ENCODE assay signal across 8 cellular contexts in genomic region chr15:71011503-71012155, GRCh38.
DNase-seq lines count a peak whose midpoint lies in the region; ATAC-seq and TF ChIP-seq lines count a peak whose summit lies in the region.

No MANE protein-coding gene starts in this region.

- peak overlapping the region; percentile 46 for H3K27ac ChIP-seq in mammary epithelial cell (ENCODE audit: insufficient read depth, low read depth, low read length)
- H3K27ac ChIP-seq in lower lobe of right lung = no peak overlapping the region

- CTCF ChIA-PET in mammary epithelial cell (lab: Charles Lee; ENCODE audit: low non-redundant PET) = interaction anchor here (0.5 to 0.6 kb wide), 2 partner anchors 284 to 428 kb away, joined by 3 read pairs; no protein-coding TSS in a partner anchor

- in situ Hi-C loops in mammary epithelial cell (cut with MboI; ENCODE audit: low sequenced_read_pairs in 2 of 2) = loop anchor here in 1 of 2 donors (5.0 to 25.0 kb wide), 3 partner anchors 83 to 431 kb away; no protein-coding TSS in a partner anchor

- no peaks in the 10 kb centered on the region for H4K20me1 ChIP-seq in mammary epithelial cell (ENCODE audit: insufficient read depth, low read length)

- no peak overlapping the region for H3K4me2 ChIP-seq in mammary epithelial cell (ENCODE audit: insufficient read depth, low read depth, low read length)

- no peaks in the 10 kb centered on the region for H3K4me1 Mint-ChIP-seq in activated T-helper 1 cell treated with anti-CD3 and anti-CD28 coated beads, Interleukin-12 subunit alpha, Interleukin-12 subunit beta, Interleukin-2, Interleukin-4 antibody, amounts not matched to agents 30 ng/mL and 10 ng/mL and 1 ng/mL, durations not matched to agents 14 hours and 24 hours and 36 hours (ENCODE audit: low read depth)
- no peaks in the 10 kb centered on the region for H3K4me1 Mint-ChIP-seq in activated T-helper 17 cell treated with anti-CD3 and anti-CD28 coated beads, Interleukin-2, amount 50 U/mL, for 72 hours

- peak; percentile 58 to 73 for ATAC-seq in lower lobe of right lung
- no peak for ATAC-seq in activated T-helper 17 cell treated with anti-CD3 and anti-CD28 coated beads, Interleukin-2, amount 50 U/mL, for 72 hours (replicated peaks)

- no peak overlapping the region for H3K27ac Mint-ChIP-seq in activated T-helper 1 cell treated with anti-CD3 and anti-CD28 coated beads, Interleukin-12 subunit alpha, Interleukin-12 subunit beta, Interleukin-2, Interleukin-4 antibody, amounts not matched to agents 30 ng/mL and 10 ng/mL and 1 ng/mL, durations not matched to agents 14 hours and 24 hours and 36 hours
- no peak overlapping the region for H3K27ac Mint-ChIP-seq in activated T-helper 17 cell treated with anti-CD3 and anti-CD28 coated beads, Interleukin-2, amount 50 U/mL, for 72 hours

- H3K4me3 Mint-ChIP-seq in activated T-helper 1 cell treated with anti-CD3 and anti-CD28 coated beads, Interleukin-12 subunit alpha, Interleukin-12 subunit beta, Interleukin-2, Interleukin-4 antibody, amounts not matched to agents 30 ng/mL and 10 ng/mL and 1 ng/mL, durations not matched to agents 14 hours and 24 hours and 36 hours = no peak overlapping the region
- H3K4me3 Mint-ChIP-seq in activated T-helper 17 cell treated with anti-CD3 and anti-CD28 coated beads, Interleukin-2, amount 50 U/mL, for 72 hours = no peak overlapping the region

- H3K36me3 ChIP-seq in mammary epithelial cell (ENCODE audit: insufficient read depth, low read length) (no peaks in the 10 kb centered on the region), lower lobe of right lung (no peaks in the 10 kb centered on the region)

- peaks cover 7% of the 10 kb centered on the region for H3K27me3 Mint-ChIP-seq in activated T-helper 1 cell treated with anti-CD3 and anti-CD28 coated beads, Interleukin-12 subunit alpha, Interleukin-12 subunit beta, Interleukin-2, Interleukin-4 antibody, amounts not matched to agents 30 ng/mL and 10 ng/mL and 1 ng/mL, durations not matched to agents 14 hours and 24 hours and 36 hours (ENCODE audit: insufficient read depth)
- peaks cover 3% of the 10 kb centered on the region for H3K27me3 Mint-ChIP-seq in activated T-helper 17 cell treated with anti-CD3 and anti-CD28 coated beads, Interleukin-2, amount 50 U/mL, for 72 hours

- H3K9me3 Mint-ChIP-seq in activated T-helper 1 cell treated with anti-CD3 and anti-CD28 coated beads, Interleukin-12 subunit alpha, Interleukin-12 subunit beta, Interleukin-2, Interleukin-4 antibody, amounts not matched to agents 30 ng/mL and 10 ng/mL and 1 ng/mL, durations not matched to agents 14 hours and 24 hours and 36 hours = no peaks in the 10 kb centered on the region
- H3K9me3 Mint-ChIP-seq in activated T-helper 17 cell treated with anti-CD3 and anti-CD28 coated beads, Interleukin-2, amount 50 U/mL, for 72 hours = no peaks in the 10 kb centered on the region

- H3K4me3 ChIP-seq in NB4 (ENCODE audit: low read depth, low read length) = no peak overlapping the region
- no peak overlapping the region for H3K4me3 ChIP-seq in mammary epithelial cell (replicated peaks in 1 of 3; ENCODE audit: insufficient read depth in 1 of 3, low read depth in 2 of 3, low read length in 3 of 3)
- H3K4me3 ChIP-seq in lower lobe of right lung = no peak overlapping the region

- no peaks in the 10 kb centered on the region for H3K36me3 Mint-ChIP-seq in activated T-helper 1 cell treated with anti-CD3 and anti-CD28 coated beads, Interleukin-12 subunit alpha, Interleukin-12 subunit beta, Interleukin-2, Interleukin-4 antibody, amounts not matched to agents 30 ng/mL and 10 ng/mL and 1 ng/mL, durations not matched to agents 14 hours and 24 hours and 36 hours (ENCODE audit: low read depth)
- no peaks in the 10 kb centered on the region for H3K36me3 Mint-ChIP-seq in activated T-helper 17 cell treated with anti-CD3 and anti-CD28 coated beads, Interleukin-2, amount 50 U/mL, for 72 hours (ENCODE audit: low read depth)

- TF ChIP-seq CTCF in GM10266 (IDR thresholded peaks at IDR 0.05; ENCODE audit: control insufficient read depth, insufficient read depth, low read depth, missing control alignments) = peak; percentile 61
- peak; percentile 52 for TF ChIP-seq CTCF in NB4 (IDR thresholded peaks at IDR 0.05; ENCODE audit: low read depth, low read length)
- peak; percentile 91 to 95 for TF ChIP-seq CTCF in mammary epithelial cell (conservative IDR thresholded peaks at IDR 0.05 in 1 of 2, IDR thresholded peaks at IDR 0.05 in 1 of 2; ENCODE audit: extremely low read depth in 1 of 2, insufficient read depth in 1 of 2, low read depth in 1 of 2, low read length in 2 of 2)
- TF ChIP-seq CTCF in lower lobe of right lung (IDR thresholded peaks at IDR 0.05) = peak; percentile 68

- no peak for TF ChIP-seq POLR2A in NB4 (IDR thresholded peaks at IDR 0.05; ENCODE audit: extremely low read depth, insufficient read length)

- dilution Hi-C loops in mammary epithelial cell (cut with HindIII; ENCODE audit: low sequenced_read_pairs) = no loop called here

- DNase-seq in GM10266 (ENCODE audit: extremely low spot score) (peak; percentile 15), NB4 (ENCODE audit: low read depth) (peak; percentile 4), mammary epithelial cell (peak; percentile 57), lower lobe of right lung (no peak), NOMO-1 treated with DMSO at 0.1 percent for 48 hours (lab: John Stamatoyannopoulos, UW; ENCODE audit: unreplicated experiment) (no peak), foreskin melanocyte (no peak)
- no peak for DNase-seq in activated T-helper 1 cell treated with anti-CD3 and anti-CD28 coated beads, Interleukin-12 subunit alpha, Interleukin-12 subunit beta, Interleukin-2, Interleukin-4 antibody, amounts not matched to agents 30 ng/mL and 10 ng/mL and 1 ng/mL, durations not matched to agents 14 hours and 24 hours and 36 hours (ENCODE audit: low spot score)

- H2AFZ ChIP-seq in mammary epithelial cell (ENCODE audit: low read depth, low read length) = no peak overlapping the region

- BruUV-seq in mammary epithelial cell (replicated peaks; lab: Mats Ljungman, UMichigan) = no TSS peak

- intact Hi-C loops in mammary epithelial cell (cut with micrococcal nuclease) (loop anchor here (1.0 to 5.0 kb wide), 7 partner anchors 31 to 429 kb away; partner anchors contain the start of genes LRRC49, THAP10 and THSD4), lower lobe of right lung (cut with DNase I) (no loop called here)
- intact Hi-C loops in activated T-helper 1 cell treated with anti-CD3 and anti-CD28 coated beads, Interleukin-12 subunit alpha, Interleukin-12 subunit beta, Interleukin-2, Interleukin-4 antibody, amounts not matched to agents 30 ng/mL and 10 ng/mL and 1 ng/mL, durations not matched to agents 14 hours and 24 hours and 36 hours (cut with micrococcal nuclease) = no loop called here

- H3K9me3 ChIP-seq in mammary epithelial cell (replicated peaks; ENCODE audit: insufficient read depth, low read length) (no peaks in the 10 kb centered on the region), lower lobe of right lung (no peaks in the 10 kb centered on the region)

- H3K27me3 ChIP-seq in mammary epithelial cell (ENCODE audit: insufficient read depth, low read length) (no peaks in the 10 kb centered on the region), lower lobe of right lung (ENCODE audit: low read depth) (no peaks in the 10 kb centered on the region)

- WGBS in mammary epithelial cell (ENCODE audit: low coverage, missing lambda C conversion rate) = 100% methylated on average over 1 of the region's 1 CpG

- H3K9ac ChIP-seq in mammary epithelial cell (ENCODE audit: insufficient read depth, low read length) = no peak overlapping the region

- no peaks in the 10 kb centered on the region for H3K79me2 ChIP-seq in mammary epithelial cell (ENCODE audit: insufficient read depth, low read length)

- peaks cover 15% of the 10 kb centered on the region for H3K4me1 ChIP-seq in mammary epithelial cell (ENCODE audit: insufficient read depth, low read length)
- H3K4me1 ChIP-seq in lower lobe of right lung = no peaks in the 10 kb centered on the region

Comparison
In these comparisons a context has a peak if more than half of its experiments do, and no peak if none do; other contexts are left out.
1. DNase-seq: peak in GM10266 (single experiment), NB4 (single experiment) and mammary epithelial cell (single experiment); none in lower lobe of right lung (single experiment), NOMO-1 treated with DMSO at 0.1 percent for 48 hours (single experiment), activated T-helper 1 cell treated with anti-CD3 and anti-CD28 coated beads, Interleukin-12 subunit alpha, Interleukin-12 subunit beta, Interleukin-2, Interleukin-4 antibody, amounts not matched to agents 30 ng/mL and 10 ng/mL and 1 ng/mL, durations not matched to agents 14 hours and 24 hours and 36 hours (single experiment) and foreskin melanocyte (single experiment).
2. Peak in every context shown above with its lines, with median percentiles within 50 percentile points of each other: CTCF ChIP-seq.